ENCODE assay signal across 1 cellular context in genomic region chr3:52827441-52827840, GRCh38.
TF ChIP-seq lines count a peak whose summit lies in the region.

No MANE protein-coding gene starts in this region.

TF ChIP-seq in SK-N-SH, 30 proteins besides CTCF, POLR2A, EP300 and RAD21 (continued from another document):
- TF ChIP-seq TAF1 (IDR thresholded peaks at IDR 0.05; ENCODE audit: borderline replicate concordance, low read depth, low read length) (no peak), SIN3A (IDR thresholded peaks at IDR 0.05; ENCODE audit: borderline replicate concordance, low read depth, low read length) (no peak), MAX (IDR thresholded peaks at IDR 0.05; ENCODE audit: low read depth) (no peak), GABPA (IDR thresholded peaks at IDR 0.05; ENCODE audit: low read depth) (no peak), FOSL2 (IDR thresholded peaks at IDR 0.05; ENCODE audit: borderline replicate concordance, low read depth) (no peak)
- TF ChIP-seq, protein P1, sequence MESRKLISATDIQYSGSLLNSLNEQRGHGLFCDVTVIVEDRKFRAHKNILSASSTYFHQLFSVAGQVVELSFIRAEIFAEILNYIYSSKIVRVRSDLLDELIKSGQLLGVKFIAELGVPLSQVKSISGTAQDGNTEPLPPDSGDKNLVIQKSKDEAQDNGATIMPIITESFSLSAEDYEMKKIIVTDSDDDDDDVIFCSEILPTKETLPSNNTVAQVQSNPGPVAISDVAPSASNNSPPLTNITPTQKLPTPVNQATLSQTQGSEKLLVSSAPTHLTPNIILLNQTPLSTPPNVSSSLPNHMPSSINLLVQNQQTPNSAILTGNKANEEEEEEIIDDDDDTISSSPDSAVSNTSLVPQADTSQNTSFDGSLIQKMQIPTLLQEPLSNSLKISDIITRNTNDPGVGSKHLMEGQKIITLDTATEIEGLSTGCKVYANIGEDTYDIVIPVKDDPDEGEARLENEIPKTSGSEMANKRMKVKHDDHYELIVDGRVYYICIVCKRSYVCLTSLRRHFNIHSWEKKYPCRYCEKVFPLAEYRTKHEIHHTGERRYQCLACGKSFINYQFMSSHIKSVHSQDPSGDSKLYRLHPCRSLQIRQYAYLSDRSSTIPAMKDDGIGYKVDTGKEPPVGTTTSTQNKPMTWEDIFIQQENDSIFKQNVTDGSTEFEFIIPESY (IDR thresholded peaks at IDR 0.05; ENCODE audit: borderline replicate concordance, low read depth), result no peak
- TF ChIP-seq, protein P2, sequence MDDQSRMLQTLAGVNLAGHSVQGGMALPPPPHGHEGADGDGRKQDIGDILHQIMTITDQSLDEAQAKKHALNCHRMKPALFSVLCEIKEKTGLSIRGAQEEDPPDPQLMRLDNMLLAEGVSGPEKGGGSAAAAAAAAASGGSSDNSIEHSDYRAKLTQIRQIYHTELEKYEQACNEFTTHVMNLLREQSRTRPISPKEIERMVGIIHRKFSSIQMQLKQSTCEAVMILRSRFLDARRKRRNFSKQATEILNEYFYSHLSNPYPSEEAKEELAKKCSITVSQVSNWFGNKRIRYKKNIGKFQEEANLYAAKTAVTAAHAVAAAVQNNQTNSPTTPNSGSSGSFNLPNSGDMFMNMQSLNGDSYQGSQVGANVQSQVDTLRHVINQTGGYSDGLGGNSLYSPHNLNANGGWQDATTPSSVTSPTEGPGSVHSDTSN (IDR thresholded peaks at IDR 0.05), result no peak
TF ChIP-seq in SK-N-SH: peak in this region for 0.
